22 cellular contexts compared by ENCODE assay signal in the genomic region with DNA sequence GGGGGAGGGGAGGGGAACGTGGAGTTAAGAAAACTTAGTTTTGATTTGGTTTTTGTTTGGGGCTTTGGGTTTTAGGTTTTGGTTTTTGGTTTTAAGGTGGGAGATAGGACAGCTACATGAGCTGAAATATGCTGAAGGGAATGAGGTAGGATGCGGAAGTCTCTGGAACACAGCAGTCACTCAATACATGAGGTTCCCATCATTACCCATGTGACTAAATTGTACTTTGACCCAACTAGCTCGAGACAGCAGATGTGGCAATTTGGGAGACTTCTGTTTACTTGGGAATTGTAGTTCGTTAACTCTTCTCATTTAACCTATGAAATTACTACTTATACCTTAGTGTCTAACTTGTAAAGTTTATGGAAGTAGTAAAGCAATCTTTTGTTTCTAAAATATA.
"Had no signal": no experiment of that assay in that cellular context is flagged by ENCODE, and none has a peak within 500 bp of the region (broad histone marks: within the 10 kb centered on the region; RNA-seq: fewer than 3 reads in every experiment).

No MANE protein-coding gene starts in this region.

- DNase-seq: activated B cell treated with CpG ODN at 0.5 μM for 24 hours; activated CD4-positive, alpha-beta T cell treated with anti-CD3 and anti-CD28 coated beads for 36 hours; activated CD4-positive, alpha-beta T cell treated with anti-CD3 and anti-CD28 coated beads, Interleukin-2, amount 50 U/mL, for 4 hours; activated CD8-positive, alpha-beta memory T cell treated with anti-CD3 and anti-CD28 coated beads for 24 hours; activated CD8-positive, alpha-beta memory T cell treated with anti-CD3 and anti-CD28 coated beads, Interleukin-2, amount 50 U/mL, for 4 hours; activated T-cell treated with anti-CD3 and anti-CD28 coated beads, Interleukin-2, amount 50 U/mL, for 24 hours; adrenal gland; foreskin fibroblast; left ventricle myocardium inferior; mammary epithelial cell; naive thymus-derived CD4-positive, alpha-beta T cell; stimulated activated CD4-positive, alpha-beta T cell treated with anti-CD3 and anti-CD28 coated beads, Interleukin-2, amount 100 ng/mL, for 24 hours; stomach; SW 1271; T-helper 17 cell; trophoblast cell had no signal

- H3K36me3 ChIP-seq: adrenal gland, breast epithelium, left ventricle myocardium inferior, right atrium auricular region, stomach, vagina had no signal

- H3K4me1 ChIP-seq: right atrium auricular region had no signal

- ATAC-seq: activated CD4-positive, alpha-beta T cell treated with anti-CD3 and anti-CD28 coated beads for 36 hours; activated naive CD4-positive, alpha-beta T cell treated with anti-CD3 and anti-CD28 coated beads, Interleukin-2, amount 50 U/mL, for 72 hours; activated T-helper 17 cell treated with anti-CD3 and anti-CD28 coated beads, Interleukin-2, amount 50 U/mL, for 72 hours; naive thymus-derived CD4-positive, alpha-beta T cell; stimulated activated effector memory CD8-positive, alpha-beta T cell treated with anti-CD3 and anti-CD28 coated beads, Interleukin-12 subunit alpha, Interleukin-12 subunit beta, amount 100 ng/mL, for 72 hours; T-helper 17 cell had no signal

- H3K9me3 ChIP-seq: adrenal gland, breast epithelium, left ventricle myocardium inferior, right atrium auricular region, stomach, vagina had no signal

- H3K27ac ChIP-seq: adrenal gland, breast epithelium, left ventricle myocardium inferior, right atrium auricular region, stomach, vagina had no signal

- H3K27me3 ChIP-seq: adrenal gland, breast epithelium, right atrium auricular region, stomach, vagina had no signal

- H3K4me3 ChIP-seq: adrenal gland, breast epithelium, left ventricle myocardium inferior, right atrium auricular region, stomach, vagina had no signal
